In genomic region chr6:158770948-158771347, GRCh38 we compare ENCODE assay signal across 14 cellular contexts. TPM values are rescaled to one million over a fixed set of nuclear protein-coding genes. Genes with fewer than 3 reads are reported as not detected.
DNase-seq lines count a peak whose midpoint lies in the region; ATAC-seq lines count a peak whose summit lies in the region.
"Had no signal": no experiment of that assay in that cellular context is flagged by ENCODE, and none has a peak within 500 bp of the region (broad histone marks: within the 10 kb centered on the region; RNA-seq: fewer than 3 reads in every experiment).

No MANE protein-coding gene starts in this region.

- H3K4me3 ChIP-seq in right cardiac atrium (ENCODE audit: low read length), result no peak overlapping the region
- H3K4me3 ChIP-seq: stomach had no signal

- peaks cover 20 to 45% of the 10 kb centered on the region in 2 donors for H3K36me3 Mint-ChIP-seq in activated T-cell treated with anti-CD3 and anti-CD28 coated beads, Interleukin-2, amount 50 U/mL, for 72 hours (ENCODE audit: insufficient read depth in 2 of 2)
- peaks cover 31% of the 10 kb centered on the region for H3K36me3 Mint-ChIP-seq in activated naive CD8-positive, alpha-beta T cell treated with anti-CD3 and anti-CD28 coated beads, Interleukin-2, amount 10 ng/mL, durations not matched to agents 7 days and 5 days

- H3K27ac ChIP-seq in right cardiac atrium (ENCODE audit: low read length), result peak overlapping the region; percentile 47

- WGBS in right cardiac atrium, result 59% methylated on average over 13 of the region's 13 CpGs

- no peaks in the 10 kb centered on the region for H3K9me3 Mint-ChIP-seq in activated T-cell treated with anti-CD3 and anti-CD28 coated beads, Interleukin-2, amount 50 U/mL, for 72 hours
- H3K9me3 Mint-ChIP-seq in activated naive CD8-positive, alpha-beta T cell treated with anti-CD3 and anti-CD28 coated beads, Interleukin-2, amount 10 ng/mL, durations not matched to agents 7 days and 5 days, result no peaks in the 10 kb centered on the region
- H3K9me3 Mint-ChIP-seq in stimulated activated naive CD8-positive, alpha-beta T cell treated with anti-CD3 and anti-CD28 coated beads, Interleukin-15, amount 100 ng/mL, for 72 hours, result no peaks in the 10 kb centered on the region

- no peaks in the 10 kb centered on the region for H3K27me3 ChIP-seq in right cardiac atrium (ENCODE audit: control insufficient read depth, insufficient read depth)
- H3K27me3 ChIP-seq: stomach had no signal

- POLR2A ChIA-PET in activated naive CD8-positive, alpha-beta T cell treated with anti-CD3 and anti-CD28 coated beads, Interleukin-2, amount 10 ng/mL, durations not matched to agents 7 days and 5 days (lab: Charles Lee), result no interaction called here

- no peak for DNase-seq in activated T-cell treated with anti-CD3 and anti-CD28 coated beads, Interleukin-2, amount 50 U/mL, for 72 hours
- DNase-seq in activated T-cell treated with anti-CD3 and anti-CD28 coated beads, Interleukin-2, amount 50 U/mL, for 1 hour, result no peak
- no peak for DNase-seq in activated naive CD8-positive, alpha-beta T cell treated with anti-CD3 and anti-CD28 coated beads, Interleukin-2, amount 10 ng/mL, durations not matched to agents 7 days and 5 days
- DNase-seq in right cardiac atrium (peak; percentile 59 to 91 (median 84)), inferior parietal cortex (ENCODE audit: extremely low spot score) (no peak), DMS153 treated with DMSO at 0.1 percent for 48 hours (lab: John Stamatoyannopoulos, UW; ENCODE audit: unreplicated experiment) (no peak)
- DNase-seq in stimulated activated naive CD8-positive, alpha-beta T cell treated with anti-CD3 and anti-CD28 coated beads, Interleukin-15, amount 100 ng/mL, for 72 hours, result no peak
- DNase-seq: activated CD4-positive, alpha-beta T cell treated with anti-CD3 and anti-CD28 coated beads, Interleukin-2, amount 50 U/mL, for 1 hour; erythroblast; KG1; NCI-H446 treated with DMSO at 0.1 percent for 48 hours; SHP77 treated with DMSO at 0.1 percent for 48 hours; stomach had no signal

- H3K27me3 Mint-ChIP-seq in activated T-cell treated with anti-CD3 and anti-CD28 coated beads, Interleukin-2, amount 50 U/mL, for 72 hours (ENCODE audit: low read depth), result no peaks in the 10 kb centered on the region
- H3K27me3 Mint-ChIP-seq in activated naive CD8-positive, alpha-beta T cell treated with anti-CD3 and anti-CD28 coated beads, Interleukin-2, amount 10 ng/mL, durations not matched to agents 7 days and 5 days, result no peaks in the 10 kb centered on the region
- H3K27me3 Mint-ChIP-seq in stimulated activated naive CD8-positive, alpha-beta T cell treated with anti-CD3 and anti-CD28 coated beads, Interleukin-15, amount 100 ng/mL, for 72 hours, result no peaks in the 10 kb centered on the region

- intact Hi-C loops in right cardiac atrium (cut with DNase I), result no loop called here

- peak overlapping the region; percentile 76 for H3K27ac Mint-ChIP-seq in activated T-cell treated with anti-CD3 and anti-CD28 coated beads, Interleukin-2, amount 50 U/mL, for 72 hours
- H3K27ac Mint-ChIP-seq in activated naive CD8-positive, alpha-beta T cell treated with anti-CD3 and anti-CD28 coated beads, Interleukin-2, amount 10 ng/mL, durations not matched to agents 7 days and 5 days, result peak overlapping the region; percentile 84
- peak overlapping the region; percentile 60 to 94 for H3K27ac Mint-ChIP-seq in stimulated activated naive CD8-positive, alpha-beta T cell treated with anti-CD3 and anti-CD28 coated beads, Interleukin-15, amount 100 ng/mL, for 72 hours

- peaks cover 60% of the 10 kb centered on the region for H3K4me1 Mint-ChIP-seq in activated T-cell treated with anti-CD3 and anti-CD28 coated beads, Interleukin-2, amount 50 U/mL, for 72 hours (ENCODE audit: low read depth)
- peaks cover 23% of the 10 kb centered on the region for H3K4me1 Mint-ChIP-seq in activated naive CD8-positive, alpha-beta T cell treated with anti-CD3 and anti-CD28 coated beads, Interleukin-2, amount 10 ng/mL, durations not matched to agents 7 days and 5 days
- H3K4me1 Mint-ChIP-seq in stimulated activated naive CD8-positive, alpha-beta T cell treated with anti-CD3 and anti-CD28 coated beads, Interleukin-15, amount 100 ng/mL, for 72 hours, result peaks cover 57% of the 10 kb centered on the region

- peaks cover 6% of the 10 kb centered on the region for H3K4me1 ChIP-seq in right cardiac atrium (ENCODE audit: control insufficient read depth, insufficient read depth, low read length)

- ATAC-seq in activated T-cell treated with anti-CD3 and anti-CD28 coated beads, Interleukin-2, amount 50 U/mL, for 72 hours (replicated peaks in 1 of 2), result no peak
- ATAC-seq in activated naive CD8-positive, alpha-beta T cell treated with anti-CD3 and anti-CD28 coated beads, Interleukin-2, amount 10 ng/mL, durations not matched to agents 7 days and 5 days (ENCODE audit: low read depth), result no peak
- ATAC-seq in right cardiac atrium, result peak; percentile 10 to 35
- ATAC-seq in stimulated activated naive CD8-positive, alpha-beta T cell treated with anti-CD3 and anti-CD28 coated beads, Interleukin-15, amount 100 ng/mL, for 72 hours, result no peak
- no peak for ATAC-seq in HG02840 (IDR thresholded peaks at IDR 0.05; ENCODE audit: low FRiP score, unreplicated experiment)

- H3K9me3 ChIP-seq in right cardiac atrium (ENCODE audit: control insufficient read depth, low read length), result no peaks in the 10 kb centered on the region
- H3K9me3 ChIP-seq: stomach had no signal

- no peak overlapping the region for H3K4me3 Mint-ChIP-seq in activated T-cell treated with anti-CD3 and anti-CD28 coated beads, Interleukin-2, amount 50 U/mL, for 72 hours
- H3K4me3 Mint-ChIP-seq in activated naive CD8-positive, alpha-beta T cell treated with anti-CD3 and anti-CD28 coated beads, Interleukin-2, amount 10 ng/mL, durations not matched to agents 7 days and 5 days, result no peak overlapping the region
- peak overlapping the region in 1 of 2 donors; percentile 40 for H3K4me3 Mint-ChIP-seq in stimulated activated naive CD8-positive, alpha-beta T cell treated with anti-CD3 and anti-CD28 coated beads, Interleukin-15, amount 100 ng/mL, for 72 hours

RNA-seq across cellular contexts. Expression of gene EZR, which starts 48.2 kb away (rescaled TPM):
- total RNA-seq in activated T-cell treated with anti-CD3 and anti-CD28 coated beads, Interleukin-2, amount 50 U/mL, for 72 hours, result 100 to 1,000 TPM; 167 to 177 TPM
- total RNA-seq in activated naive CD8-positive, alpha-beta T cell treated with anti-CD3 and anti-CD28 coated beads, Interleukin-2, amount 10 ng/mL, durations not matched to agents 7 days and 5 days, result 100 to 1,000 TPM; 235 to 257 TPM
- total RNA-seq in right cardiac atrium, result 100 to 1,000 TPM; 192 to 261 (median 244) TPM
- polyA plus RNA-seq in right cardiac atrium, result 178 TPM

Comparison
In these comparisons a context has a peak if more than half of its experiments do, and no peak if none do; other contexts are left out.
1. ATAC-seq: peak in right cardiac atrium (2 of 2); none in activated T-cell treated with anti-CD3 and anti-CD28 coated beads, Interleukin-2, amount 50 U/mL, for 72 hours (0 of 2), activated naive CD8-positive, alpha-beta T cell treated with anti-CD3 and anti-CD28 coated beads, Interleukin-2, amount 10 ng/mL, durations not matched to agents 7 days and 5 days (single experiment), stimulated activated naive CD8-positive, alpha-beta T cell treated with anti-CD3 and anti-CD28 coated beads, Interleukin-15, amount 100 ng/mL, for 72 hours (single experiment) and HG02840 (single experiment).
2. DNase-seq: peak in right cardiac atrium (3 of 3); none in activated T-cell treated with anti-CD3 and anti-CD28 coated beads, Interleukin-2, amount 50 U/mL, for 72 hours (0 of 2), activated T-cell treated with anti-CD3 and anti-CD28 coated beads, Interleukin-2, amount 50 U/mL, for 1 hour (single experiment), activated naive CD8-positive, alpha-beta T cell treated with anti-CD3 and anti-CD28 coated beads, Interleukin-2, amount 10 ng/mL, durations not matched to agents 7 days and 5 days (single experiment), stimulated activated naive CD8-positive, alpha-beta T cell treated with anti-CD3 and anti-CD28 coated beads, Interleukin-15, amount 100 ng/mL, for 72 hours (0 of 2), inferior parietal cortex (single experiment) and DMS153 treated with DMSO at 0.1 percent for 48 hours (single experiment).
3. Peak in every context shown above with its lines, with median percentiles within 50 percentile points of each other: H3K27ac Mint-ChIP-seq.